Comparison of ENCODE assay signal across 7 cellular contexts in the genomic region with DNA sequence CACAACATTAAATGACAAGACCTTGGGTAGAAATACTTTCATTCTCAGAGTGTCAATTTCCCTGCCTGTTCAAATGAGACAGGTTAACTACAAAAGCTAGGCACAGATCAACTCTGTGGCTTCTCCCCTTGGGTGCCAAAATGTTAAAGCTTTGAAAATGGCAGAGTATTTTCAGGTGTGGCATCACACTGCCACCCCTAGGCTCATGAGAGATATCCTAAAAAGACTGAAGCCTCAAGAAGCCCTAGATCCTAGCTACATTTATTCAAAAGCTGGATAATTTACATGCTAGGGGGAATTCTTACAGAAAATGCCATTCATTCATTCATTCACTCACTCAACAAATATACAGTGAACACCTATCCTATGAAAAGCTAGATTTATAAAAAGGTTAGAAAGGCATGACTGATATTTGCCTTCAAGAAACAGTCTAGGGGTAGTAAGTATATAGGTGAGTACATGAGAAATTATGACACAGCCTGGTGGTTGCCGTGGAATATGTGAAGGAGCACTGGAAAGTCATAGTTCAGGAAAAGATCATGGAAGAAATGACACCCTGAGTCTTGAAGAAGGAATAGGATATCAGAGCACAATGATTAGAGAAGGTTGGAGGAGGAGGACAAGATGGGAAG. TPM values are rescaled to one million over a fixed set of nuclear protein-coding genes. Genes with fewer than 3 reads are reported as not detected.
A peak's percentile ranks its signal among the peaks of the same experiment; 100 is the strongest.
DNase-seq lines count a peak whose midpoint lies in the region; ATAC-seq, FAIRE-seq and TF ChIP-seq lines count a peak whose summit lies in the region.

No MANE protein-coding gene starts in this region.

- CTCF ChIA-PET in activated CD4-positive, alpha-beta memory T cell treated with anti-CD3 and anti-CD28 coated beads for 36 hours (lab: Charles Lee), result interaction anchor here (0.7 to 7.2 kb wide), 23 partner anchors 11 to 601 kb away, joined by 3 to 123 read pairs (median 4); partner anchors contain the start of gene ABCB10

- no peak for TF ChIP-seq POLR2A in lower leg skin (IDR thresholded peaks at IDR 0.05)

- no peak overlapping the region for H3K4me3 Mint-ChIP-seq in activated CD4-positive, alpha-beta memory T cell treated with anti-CD3 and anti-CD28 coated beads for 36 hours

- H2AFZ ChIP-seq in keratinocyte (ENCODE audit: control insufficient read depth, low read length), result no peak overlapping the region

- 72 to 81% methylated on average over 1 of the region's 1 CpG for WGBS in lower leg skin, 2 donors

- peaks cover 21% of the 10 kb centered on the region for H3K4me1 ChIP-seq in keratinocyte (ENCODE audit: control insufficient read depth, extremely low read depth, insufficient read depth, low read length)

- no peak overlapping the region for H3K9ac ChIP-seq in keratinocyte (ENCODE audit: control insufficient read depth, extremely low read depth, insufficient read depth, low read length)

- no peaks in the 10 kb centered on the region for H3K79me2 ChIP-seq in keratinocyte (ENCODE audit: control insufficient read depth, insufficient read depth, low read length)

- dilution Hi-C loops in keratinocyte (cut with MboI; ENCODE audit: extremely low pct_ligation_motif_present, low sequenced_read_pairs), result no loop called here

- no peak overlapping the region for H3K27ac ChIP-seq in keratinocyte (ENCODE audit: control insufficient read depth, insufficient read depth, low read length)

- H3K36me3 ChIP-seq in keratinocyte (ENCODE audit: control insufficient read depth in 2 of 2, extremely low read depth in 1 of 2, insufficient read depth in 2 of 2, low read length in 2 of 2), result no peaks in the 10 kb centered on the region

- no peak overlapping the region for H3K27ac Mint-ChIP-seq in activated CD4-positive, alpha-beta memory T cell treated with anti-CD3 and anti-CD28 coated beads for 36 hours

- TF ChIP-seq CTCF in LNCaP clone FGC (IDR thresholded peaks at IDR 0.05; ENCODE audit: control insufficient read depth, extremely low read depth, insufficient read depth) (peak; percentile 63), keratinocyte (optimal IDR thresholded peaks at IDR 0.05 in 1 of 3, IDR thresholded peaks at IDR 0.05 in 1 of 3, conservative IDR thresholded peaks at IDR 0.05 in 1 of 3; ENCODE audit: extremely low read depth in 1 of 3, insufficient read depth in 2 of 3, low read length in 3 of 3) (peak; percentile 35 to 40 (median 40)), lower leg skin (IDR thresholded peaks at IDR 0.05) (no peak)

- H3K36me3 Mint-ChIP-seq in activated CD4-positive, alpha-beta memory T cell treated with anti-CD3 and anti-CD28 coated beads for 36 hours, result no peaks in the 10 kb centered on the region

- H3K27me3 ChIP-seq in keratinocyte (ENCODE audit: control insufficient read depth, extremely low read depth, insufficient read depth, low read length), result no peaks in the 10 kb centered on the region

- peaks cover 48% of the 10 kb centered on the region for H3K4me1 Mint-ChIP-seq in activated CD4-positive, alpha-beta memory T cell treated with anti-CD3 and anti-CD28 coated beads for 36 hours (ENCODE audit: low read depth)

- no peaks in the 10 kb centered on the region for H3K9me3 ChIP-seq in keratinocyte (ENCODE audit: control insufficient read depth, low read depth, low read length)

- no peak overlapping the region for H3K4me2 ChIP-seq in keratinocyte (ENCODE audit: control insufficient read depth, extremely low read depth, insufficient read depth, low read depth, low read length)

- no peak overlapping the region for H3K4me3 ChIP-seq in LNCaP clone FGC (ENCODE audit: low read depth, low read length)
- no peak overlapping the region for H3K4me3 ChIP-seq in keratinocyte (ENCODE audit: control insufficient read depth in 2 of 3, extremely low read depth in 1 of 3, insufficient read depth in 2 of 3, low read depth in 1 of 3, low read length in 3 of 3)
- H3K4me3 ChIP-seq in lower leg skin (ENCODE audit: low read depth, poor library complexity, severe bottlenecking), result no peak overlapping the region

- POLR2A ChIA-PET in activated CD4-positive, alpha-beta memory T cell treated with anti-CD3 and anti-CD28 coated beads for 36 hours (lab: Charles Lee), result interaction anchor here (0.6 to 1.4 kb wide), 5 partner anchors 30 to 912 kb away, joined by 3 to 4 read pairs (median 3); no protein-coding TSS in a partner anchor

- intact Hi-C loops in activated CD4-positive, alpha-beta memory T cell treated with anti-CD3 and anti-CD28 coated beads for 36 hours (cut with micrococcal nuclease), result loop anchor here (10.0 kb wide), 2 partner anchors 90 to 370 kb away; partner anchors contain the start of genes CCSAP, TAF5L and URB2
- intact Hi-C loops in lower leg skin (cut with DNase I; ENCODE audit: low total_unique reads), result loop anchor here (10.0 kb wide), 2 partner anchors 230 to 260 kb away; no protein-coding TSS in a partner anchor

- H3K27me3 Mint-ChIP-seq in activated CD4-positive, alpha-beta memory T cell treated with anti-CD3 and anti-CD28 coated beads for 36 hours, result no peaks in the 10 kb centered on the region

- H4K20me1 ChIP-seq in keratinocyte (ENCODE audit: control insufficient read depth, extremely low read depth, insufficient read depth, low read length), result no peaks in the 10 kb centered on the region

- peak; percentile 53 for DNase-seq in DMS53 treated with DMSO at 0.1 percent for 48 hours (lab: John Stamatoyannopoulos, UW; ENCODE audit: unreplicated experiment)
- DNase-seq in LNCaP clone FGC (ENCODE audit: low read depth), result no peak
- DNase-seq in activated CD4-positive, alpha-beta memory T cell treated with anti-CD3 and anti-CD28 coated beads for 36 hours, result peak; percentile 33
- DNase-seq in keratinocyte (ENCODE audit: low read depth, low spot score), result no peak
- no peak for DNase-seq in lower leg skin (ENCODE audit: low spot score in 2 of 2)

- no peaks in the 10 kb centered on the region for H3K9me1 ChIP-seq in keratinocyte (ENCODE audit: control insufficient read depth, extremely low read depth, insufficient read depth, low read length)

- no peak for FAIRE-seq in keratinocyte (lab: Jason Lieb, UNC)

- no peak for ATAC-seq in GM18907 (IDR thresholded peaks at IDR 0.05; ENCODE audit: unreplicated experiment)
- ATAC-seq in GM18517 (IDR thresholded peaks at IDR 0.05; ENCODE audit: unreplicated experiment), result no peak

- H3K9me3 Mint-ChIP-seq in activated CD4-positive, alpha-beta memory T cell treated with anti-CD3 and anti-CD28 coated beads for 36 hours, result no peaks in the 10 kb centered on the region

RNA-seq across cellular contexts. Expression of gene RAB4A, which starts 15.9 kb away (rescaled TPM):
- total RNA-seq in activated CD4-positive, alpha-beta memory T cell treated with anti-CD3 and anti-CD28 coated beads for 36 hours, result 10 to 100 TPM; 22.9 to 25.9 TPM
- polyA plus RNA-seq in keratinocyte, result 27.7 to 54.7 TPM (median 42.0 TPM) in 3 replicates
- polyA plus RNA-seq in keratinocyte (2011; ENCODE audit: low read depth), result 61.7 TPM
- polyA plus RNA-seq in keratinocyte (2011; cell fraction: cytosol; rRNA removed), result 55.3 and 55.7 TPM in 2 replicates
- polyA plus RNA-seq in keratinocyte (2011; cell fraction: nucleus; rRNA removed), result 11.5 and 15.5 TPM in 2 replicates
- 45.9 and 72.4 TPM in 2 replicates for polyA plus RNA-seq in keratinocyte (2012; ENCODE audit: low replicate concordance)
- 2.3 to 15.1 TPM (median 5.9 TPM) in 3 replicates for polyA minus RNA-seq in keratinocyte
- 17.3 TPM for polyA minus RNA-seq in keratinocyte (2011; cell fraction: cytosol; rRNA and poly(A)+ RNA removed)
- polyA minus RNA-seq in keratinocyte (2011; cell fraction: nucleus; rRNA and poly(A)+ RNA removed), result 6.1 and 12.3 TPM in 2 replicates
- total RNA-seq in lower leg skin, result 10 to 100 TPM; 65.5 to 84.7 (median 74.0) TPM

Comparison
In these comparisons a context has a peak if more than half of its experiments do, and no peak if none do; other contexts are left out.
1. DNase-seq: peak in DMS53 treated with DMSO at 0.1 percent for 48 hours (single experiment) and activated CD4-positive, alpha-beta memory T cell treated with anti-CD3 and anti-CD28 coated beads for 36 hours (single experiment); none in LNCaP clone FGC (single experiment), keratinocyte (single experiment) and lower leg skin (0 of 2).
2. CTCF ChIP-seq: peak in LNCaP clone FGC (single experiment) and keratinocyte (3 of 3); none in lower leg skin (0 of 3).